In the genomic region with DNA sequence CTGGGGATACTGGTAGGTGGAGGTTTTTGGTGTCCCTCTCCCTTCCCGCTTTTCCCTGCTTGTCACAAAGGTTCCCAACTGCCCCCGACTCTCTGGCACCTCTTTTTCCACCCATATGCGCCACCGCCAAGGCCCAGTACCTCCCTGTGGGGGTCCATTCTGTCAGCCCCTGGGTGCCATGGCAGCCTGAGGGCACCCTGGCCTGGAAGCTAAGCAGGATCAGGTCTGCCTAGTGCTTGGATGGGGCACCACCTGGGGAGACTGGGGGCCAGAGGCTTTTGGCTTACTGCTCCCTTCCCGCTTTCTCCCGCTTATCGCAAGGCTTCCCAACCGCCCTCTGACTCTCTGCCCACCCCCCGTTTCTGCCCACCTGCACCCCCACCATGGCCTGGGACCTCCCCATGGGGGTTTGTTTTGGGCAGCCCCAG, we compare ENCODE assay signal across 19 cellular contexts.
A peak's percentile ranks its signal among the peaks of the same experiment; 100 is the strongest.
DNase-seq lines count a peak whose midpoint lies in the region; ATAC-seq, FAIRE-seq and TF ChIP-seq lines count a peak whose summit lies in the region.
"Had no signal": no experiment of that assay in that cellular context is flagged by ENCODE, and none has a peak within 500 bp of the region (broad histone marks: within the 10 kb centered on the region; RNA-seq: fewer than 3 reads in every experiment).

No MANE protein-coding gene starts in this region.

- TF ChIP-seq CTCF in right atrium auricular region (IDR thresholded peaks at IDR 0.05), result no peak
- no peak for TF ChIP-seq CTCF in kidney (IDR thresholded peaks at IDR 0.05; ENCODE audit: borderline replicate concordance, extremely low read depth, insufficient read depth)
- no peak for TF ChIP-seq CTCF in coronary artery (IDR thresholded peaks at IDR 0.05)

- H3K36me3 ChIP-seq in right atrium auricular region (no peaks in the 10 kb centered on the region), SJSA1 (no peaks in the 10 kb centered on the region), kidney (ENCODE audit: control insufficient read depth in 1 of 2, insufficient read depth in 2 of 2, low read length in 2 of 2) (no peaks in the 10 kb centered on the region)

- no peaks in the 10 kb centered on the region for H3K27me3 ChIP-seq in right atrium auricular region
- H3K27me3 ChIP-seq in SJSA1 (replicated peaks), result no peaks in the 10 kb centered on the region

- no peak overlapping the region for H3K4me3 ChIP-seq in right atrium auricular region
- H3K4me3 ChIP-seq in SJSA1, result no peak overlapping the region
- H3K4me3 ChIP-seq in kidney (ENCODE audit: low read length in 2 of 2), result no peak overlapping the region
- no peak overlapping the region for H3K4me3 ChIP-seq in coronary artery

- ATAC-seq in Right ventricle myocardium superior (ENCODE audit: poor library complexity) (no peak), left lobe of liver (no peak)
- ATAC-seq: CD8-positive, alpha-beta T cell had no signal

- H3K9me3 ChIP-seq in right atrium auricular region (no peaks in the 10 kb centered on the region), SJSA1 (replicated peaks) (no peaks in the 10 kb centered on the region; the same call in 1 of the 2 replicates), kidney (ENCODE audit: control insufficient read depth in 1 of 2, low read length in 2 of 2) (no peaks in the 10 kb centered on the region)

- no peak for FAIRE-seq in kidney (lab: Jason Lieb, UNC)
- FAIRE-seq: D721Med, G401.6, H1 had no signal

- intact Hi-C loops in Right ventricle myocardium superior (cut with DNase I), result no loop called here
- intact Hi-C loops in kidney (cut with DNase I), result no loop called here

- H3K9ac ChIP-seq in kidney (ENCODE audit: low read length in 2 of 2), result no peak overlapping the region

- H3K4me1 ChIP-seq in right atrium auricular region, result no peaks in the 10 kb centered on the region
- H3K4me1 ChIP-seq in SJSA1 (replicated peaks), result peaks cover 5% of the 10 kb centered on the region; the same call in 1 of the 2 replicates
- no peaks in the 10 kb centered on the region for H3K4me1 ChIP-seq in kidney (ENCODE audit: control insufficient read depth in 1 of 2, insufficient read depth in 1 of 2, low read depth in 1 of 2, low read length in 2 of 2)

- H3K27ac ChIP-seq in right atrium auricular region (no peak overlapping the region), SJSA1 (peak overlapping the region; percentile 78; the same call in 1 of the 2 replicates), kidney (ENCODE audit: low read depth in 2 of 2, low read length in 2 of 2) (no peak overlapping the region), coronary artery (no peak overlapping the region)

- peak; percentile 47 for DNase-seq in right atrium auricular region (ENCODE audit: low spot score)
- DNase-seq in Right ventricle myocardium superior, result no peak
- DNase-seq in SJSA1 (ENCODE audit: low read depth in 1 of 2, low spot score in 2 of 2), result no peak
- DNase-seq in kidney, result peak; percentile 67
- DNase-seq in NCI-H2171 (lab: John Stamatoyannopoulos, UW), result no peak
- DNase-seq in left lobe of liver (ENCODE audit: low spot score), result no peak
- no peak for DNase-seq in coronary artery (ENCODE audit: low spot score)
- no peak for DNase-seq in AG20443 (ENCODE audit: low spot score)
- DNase-seq: 8988T, ACHN, COR-L47, DMS153, DMS79 treated with DMSO at 0.1 percent for 48 hours, EL, HCEC 1CT had no signal

Comparison
In these comparisons a context has a peak if more than half of its experiments do, and no peak if none do; other contexts are left out.
1. DNase-seq: peak in right atrium auricular region (single experiment) and kidney (single experiment); none in Right ventricle myocardium superior (single experiment), SJSA1 (0 of 2), NCI-H2171 (single experiment), left lobe of liver (single experiment), coronary artery (single experiment) and AG20443 (single experiment).